Comparison of ENCODE assay signal across 19 cellular contexts in genomic region chr20:33725607-33726264, GRCh38.
"Had no signal": no experiment of that assay in that cellular context is flagged by ENCODE, and none has a peak within 500 bp of the region (broad histone marks: within the 10 kb centered on the region; RNA-seq: fewer than 3 reads in every experiment).

No MANE protein-coding gene starts in this region.

- DNase-seq: activated CD4-positive, alpha-beta T cell treated with anti-CD3 and anti-CD28 coated beads, Interleukin-2, amount 10 ng/mL, durations not matched to agents 7 days and 5 days; activated CD8-positive, alpha-beta T cell treated with anti-CD3 and anti-CD28 coated beads, Interleukin-2, amount 10 ng/mL, durations not matched to agents 7 days and 5 days; activated naive CD4-positive, alpha-beta T cell treated with anti-CD3 and anti-CD28 coated beads, Interleukin-2, amount 10 ng/mL, durations not matched to agents 7 days and 5 days; activated naive CD8-positive, alpha-beta T cell treated with anti-CD3 and anti-CD28 coated beads, Interleukin-2, amount 50 U/mL, for 24 hours; activated T-cell treated with anti-CD3 and anti-CD28 coated beads, Interleukin-2, amount 50 U/mL, for 4 hours; effector CD8-positive, alpha-beta T cell; heart right ventricle; immature natural killer cell; kidney glomerular epithelial cell; left ventricle myocardium superior; mesendoderm; natural killer cell; stimulated activated CD4-positive, alpha-beta T cell treated with anti-CD3 and anti-CD28 coated beads, Interleukin-12 subunit alpha, Interleukin-12 subunit beta, amount 100 ng/mL, for 4 hours; stimulated activated CD4-positive, alpha-beta T cell treated with anti-CD3 and anti-CD28 coated beads, Interleukin-1b, Interleukin-23, amount 100 ng/mL, for 48 hours; stimulated activated naive CD8-positive, alpha-beta T cell treated with anti-CD3 and anti-CD28 coated beads, Interleukin-15, Interleukin-2, amounts not matched to agents 100 U/mL and 50 U/mL, for 24 hours; transverse colon had no signal

- H3K4me3 ChIP-seq: breast epithelium, heart right ventricle, transverse colon had no signal

- H3K27me3 ChIP-seq: breast epithelium, heart right ventricle, transverse colon had no signal

- H3K36me3 ChIP-seq: breast epithelium, heart right ventricle, transverse colon had no signal

- ATAC-seq: activated CD4-positive, CD25-positive, alpha-beta regulatory T cell treated with anti-CD3 and anti-CD28 coated beads, Interleukin-2, amount 50 U/mL, for 24 hours; activated CD8-positive, alpha-beta T cell treated with anti-CD3 and anti-CD28 coated beads, Interleukin-2, amount 10 ng/mL, durations not matched to agents 7 days and 5 days; activated naive CD8-positive, alpha-beta T cell treated with anti-CD3 and anti-CD28 coated beads, Interleukin-2, amount 50 U/mL, for 24 hours; activated T-cell treated with anti-CD3 and anti-CD28 coated beads, Interleukin-2, amount 50 U/mL, for 4 hours; esophagus mucosa; heart right ventricle; left ventricle myocardium superior; natural killer cell; stimulated activated naive CD8-positive, alpha-beta T cell treated with anti-CD3 and anti-CD28 coated beads, Interleukin-15, Interleukin-2, amounts not matched to agents 100 U/mL and 50 U/mL, for 24 hours had no signal

- H3K4me1 ChIP-seq: breast epithelium had no signal

- H3K27ac ChIP-seq: breast epithelium, heart right ventricle, transverse colon had no signal

- H3K9me3 ChIP-seq: breast epithelium, heart right ventricle, transverse colon had no signal
